Comparison of ENCODE assay signal across 19 cellular contexts in the genomic region with DNA sequence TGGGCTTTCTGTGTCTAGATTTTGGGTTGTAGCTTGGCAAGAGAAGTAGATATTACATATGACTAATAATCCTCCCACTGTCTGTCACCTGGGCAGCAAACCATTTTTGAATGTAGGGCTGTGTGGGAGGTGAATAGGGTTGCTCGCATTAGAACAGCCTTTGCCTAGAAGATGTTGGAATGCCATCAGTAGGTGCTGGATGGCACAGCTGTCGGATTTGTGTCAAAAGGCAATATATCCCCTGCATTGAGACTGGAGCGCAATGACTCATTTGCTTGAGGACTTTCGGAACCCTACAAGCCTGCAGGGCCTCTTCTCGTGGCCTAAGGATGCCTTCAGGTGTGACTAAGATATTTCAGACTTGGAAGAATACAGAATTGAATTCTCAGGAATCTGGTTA.
"Had no signal": no experiment of that assay in that cellular context is flagged by ENCODE, and none has a peak within 500 bp of the region (broad histone marks: within the 10 kb centered on the region; RNA-seq: fewer than 3 reads in every experiment).

No MANE protein-coding gene starts in this region.

- H3K27ac Mint-ChIP-seq: immature natural killer cell; naive thymus-derived CD8-positive, alpha-beta T cell; type B pancreatic cell had no signal

- H3K27me3 Mint-ChIP-seq: type B pancreatic cell had no signal

- H3K4me3 Mint-ChIP-seq: immature natural killer cell; naive thymus-derived CD8-positive, alpha-beta T cell; type B pancreatic cell had no signal

- ATAC-seq: esophagus mucosa; gastroesophageal sphincter; left cardiac atrium; lower lobe of right lung; naive thymus-derived CD8-positive, alpha-beta T cell had no signal

- H3K4me1 Mint-ChIP-seq: immature natural killer cell; naive thymus-derived CD8-positive, alpha-beta T cell had no signal

- H3K36me3 Mint-ChIP-seq: immature natural killer cell; naive thymus-derived CD8-positive, alpha-beta T cell; type B pancreatic cell had no signal

- H3K4me3 ChIP-seq: colonic mucosa, gastroesophageal sphincter, left ventricle myocardium inferior, lower lobe of right lung, right atrium auricular region, sigmoid colon, skin epidermis had no signal

- H3K9me3 ChIP-seq: colonic mucosa, gastroesophageal sphincter, left ventricle myocardium inferior, lower lobe of right lung, right atrium auricular region, sigmoid colon had no signal

- H3K4me1 ChIP-seq: colonic mucosa, gastroesophageal sphincter, lower lobe of right lung had no signal

- H3K36me3 ChIP-seq: colonic mucosa, gastroesophageal sphincter, left ventricle myocardium inferior, lower lobe of right lung, right atrium auricular region, sigmoid colon had no signal

- DNase-seq: colonic mucosa; dermis blood vessel endothelial cell; glutamatergic neuron; immature natural killer cell; kidney; left cardiac atrium; left ventricle myocardium inferior; lower lobe of right lung; mesenchymal stem cell; naive thymus-derived CD8-positive, alpha-beta T cell; posterior cingulate gyrus; sigmoid colon; stimulated activated CD4-positive, alpha-beta T cell treated with anti-CD3 and anti-CD28 coated beads, Interleukin-12 subunit alpha, Interleukin-12 subunit beta, amount 100 ng/mL, for 4 hours; stimulated activated naive CD4-positive, alpha-beta T cell treated with Interleukin-2 at 50 U/mL for 16 hours had no signal

- H3K27me3 ChIP-seq: colonic mucosa, gastroesophageal sphincter, right atrium auricular region, sigmoid colon had no signal

- H3K27ac ChIP-seq: colonic mucosa, gastroesophageal sphincter, left ventricle myocardium inferior, lower lobe of right lung, right atrium auricular region, sigmoid colon, skin epidermis had no signal

- H3K9me3 Mint-ChIP-seq: type B pancreatic cell had no signal
